In genomic region chr3:11591006-11591360, GRCh38 we compare ENCODE assay signal across 9 cellular contexts. TPM values are rescaled to one million over a fixed set of nuclear protein-coding genes. Genes with fewer than 3 reads are reported as not detected.
A peak's percentile ranks its signal among the peaks of the same experiment; 100 is the strongest.
DNase-seq lines count a peak whose midpoint lies in the region; ATAC-seq and TF ChIP-seq lines count a peak whose summit lies in the region.
"Had no signal": no experiment of that assay in that cellular context is flagged by ENCODE, and none has a peak within 500 bp of the region (broad histone marks: within the 10 kb centered on the region; RNA-seq: fewer than 3 reads in every experiment).

No MANE protein-coding gene starts in this region.

- H3K9ac ChIP-seq in neural progenitor cell, result no peak overlapping the region

- H3K27me3 ChIP-seq in neural progenitor cell, result no peaks in the 10 kb centered on the region

- H3K27ac Mint-ChIP-seq in natural killer cell (peak overlapping the region; percentile 38 to 51), neural progenitor cell (peak overlapping the region; percentile 99)
- no peak overlapping the region for H3K27ac Mint-ChIP-seq in natural killer cell treated with Interleukin-12 subunit alpha and Interleukin-12 subunit beta and Interleukin-15 and Interleukin-18, amount 100 ng/mL, for 72 hours
- H3K27ac Mint-ChIP-seq: B cell had no signal

- peaks cover 86% of the 10 kb centered on the region for H3K79me2 ChIP-seq in neural progenitor cell (ENCODE audit: low read depth)

- intact Hi-C loops in natural killer cell (cut with micrococcal nuclease), result no loop called here

- TF ChIP-seq CTCF in natural killer cell (IDR thresholded peaks at IDR 0.05), result no peak
- no peak for TF ChIP-seq CTCF in epithelial cell of proximal tubule (conservative IDR thresholded peaks at IDR 0.05; ENCODE audit: low read depth, low read length)
- no peak for TF ChIP-seq CTCF in neural progenitor cell (IDR thresholded peaks at IDR 0.05)

- H3F3A ChIP-seq in neural progenitor cell (ENCODE audit: low read depth), result peaks cover 50% of the 10 kb centered on the region

- H3K36me3 Mint-ChIP-seq in natural killer cell, result no peaks in the 10 kb centered on the region
- peaks cover 4% of the 10 kb centered on the region for H3K36me3 Mint-ChIP-seq in natural killer cell treated with Interleukin-12 subunit alpha and Interleukin-12 subunit beta and Interleukin-15 and Interleukin-18, amount 100 ng/mL, for 72 hours
- peaks cover 41% of the 10 kb centered on the region for H3K36me3 Mint-ChIP-seq in neural progenitor cell

- peaks cover 63% of the 10 kb centered on the region for H3K4me1 ChIP-seq in neural progenitor cell

- ATAC-seq in natural killer cell (no peak), GM18867 (IDR thresholded peaks at IDR 0.05; ENCODE audit: unreplicated experiment) (no peak), GM18909 (IDR thresholded peaks at IDR 0.05; ENCODE audit: poor library complexity, unreplicated experiment) (no peak)
- ATAC-seq in natural killer cell treated with Interleukin-12 subunit alpha and Interleukin-12 subunit beta and Interleukin-15 and Interleukin-18, amount 100 ng/mL, for 72 hours, result no peak

- no peak overlapping the region for H2AFZ ChIP-seq in neural progenitor cell (replicated peaks)

- H3K27me3 Mint-ChIP-seq in natural killer cell (ENCODE audit: low read depth in 2 of 2) (no peaks in the 10 kb centered on the region), neural progenitor cell (ENCODE audit: insufficient read depth, low read depth) (peaks cover 2% of the 10 kb centered on the region)
- H3K27me3 Mint-ChIP-seq in natural killer cell treated with Interleukin-12 subunit alpha and Interleukin-12 subunit beta and Interleukin-15 and Interleukin-18, amount 100 ng/mL, for 72 hours, result no peaks in the 10 kb centered on the region
- H3K27me3 Mint-ChIP-seq: B cell had no signal

- H3K9me3 Mint-ChIP-seq in natural killer cell (no peaks in the 10 kb centered on the region), neural progenitor cell (peaks cover 4% of the 10 kb centered on the region)
- no peaks in the 10 kb centered on the region for H3K9me3 Mint-ChIP-seq in natural killer cell treated with Interleukin-12 subunit alpha and Interleukin-12 subunit beta and Interleukin-15 and Interleukin-18, amount 100 ng/mL, for 72 hours

- H3K4me3 ChIP-seq in epithelial cell of proximal tubule (ENCODE audit: low read depth, low read length) (peak overlapping the region; percentile 12), neural progenitor cell (peak overlapping the region; percentile 4)

- H3K4me1 Mint-ChIP-seq in natural killer cell, result peaks cover 78 to 82% of the 10 kb centered on the region in 2 donors
- H3K4me1 Mint-ChIP-seq in natural killer cell treated with Interleukin-12 subunit alpha and Interleukin-12 subunit beta and Interleukin-15 and Interleukin-18, amount 100 ng/mL, for 72 hours (ENCODE audit: low read depth in 2 of 2), result peaks cover 43 to 60% of the 10 kb centered on the region in 2 donors
- peaks cover 83% of the 10 kb centered on the region for H3K4me1 Mint-ChIP-seq in neural progenitor cell

- no peak for DNase-seq in natural killer cell
- DNase-seq in natural killer cell treated with Interleukin-12 subunit alpha and Interleukin-12 subunit beta and Interleukin-15 and Interleukin-18, amount 100 ng/mL, for 72 hours (ENCODE audit: low spot score), result no peak
- DNase-seq in epithelial cell of proximal tubule (ENCODE audit: low read depth), result no peak
- DNase-seq in neural progenitor cell (ENCODE audit: low spot score), result no peak
- DNase-seq in NCI-H446 treated with DMSO at 0.1 percent for 48 hours (lab: John Stamatoyannopoulos, UW), result no peak
- no peak for DNase-seq in NCI-H2029 treated with DMSO at 0.1 percent for 48 hours (lab: John Stamatoyannopoulos, UW)

- H4K20me1 ChIP-seq in neural progenitor cell (ENCODE audit: low read depth), result peaks cover 66% of the 10 kb centered on the region

- peak overlapping the region; percentile 62 for H3K4me2 ChIP-seq in neural progenitor cell

- H3K9me3 ChIP-seq in neural progenitor cell (ENCODE audit: low read depth), result no peaks in the 10 kb centered on the region

- H3K36me3 ChIP-seq in neural progenitor cell, result no peaks in the 10 kb centered on the region

- no peak overlapping the region for H3K4me3 Mint-ChIP-seq in natural killer cell
- no peak overlapping the region for H3K4me3 Mint-ChIP-seq in natural killer cell treated with Interleukin-12 subunit alpha and Interleukin-12 subunit beta and Interleukin-15 and Interleukin-18, amount 100 ng/mL, for 72 hours
- H3K4me3 Mint-ChIP-seq in neural progenitor cell, result peak overlapping the region; percentile 77
- H3K4me3 Mint-ChIP-seq: B cell had no signal

- peak overlapping the region; percentile 92 for H3K27ac ChIP-seq in neural progenitor cell

RNA-seq across cellular contexts. Expression of gene VGLL4, which starts 52.7 kb away (rescaled TPM):
- 10 to 100 TPM; 29.5 to 42.8 (median 34.6) TPM for total RNA-seq in natural killer cell
- 10 to 100 TPM; 50.4 to 52.9 TPM for total RNA-seq in natural killer cell treated with Interleukin-12 subunit alpha and Interleukin-12 subunit beta and Interleukin-15 and Interleukin-18, amount 100 ng/mL, for 72 hours
- 25.2 and 52.4 TPM in 2 replicates for total RNA-seq in epithelial cell of proximal tubule
- 82.6 and 111 TPM in 2 replicates for total RNA-seq in neural progenitor cell (ENCODE audit: low replicate concordance)

Comparison
In these comparisons a context has a peak if more than half of its experiments do, and no peak if none do; other contexts are left out.
1. H3K27ac Mint-ChIP-seq: peak in natural killer cell (2 of 2) and neural progenitor cell (single experiment); none in natural killer cell treated with Interleukin-12 subunit alpha and Interleukin-12 subunit beta and Interleukin-15 and Interleukin-18, amount 100 ng/mL, for 72 hours (0 of 2).